21 cellular contexts compared by ENCODE assay signal in genomic region chr1:216705686-216706085, GRCh38. TPM values are rescaled to one million over a fixed set of nuclear protein-coding genes. Genes with fewer than 3 reads are reported as not detected.
DNase-seq lines count a peak whose midpoint lies in the region; ATAC-seq lines count a peak whose summit lies in the region.
"Had no signal": no experiment of that assay in that cellular context is flagged by ENCODE, and none has a peak within 500 bp of the region (broad histone marks: within the 10 kb centered on the region; RNA-seq: fewer than 3 reads in every experiment).

No MANE protein-coding gene starts in this region.

- no peaks in the 10 kb centered on the region for H3K4me1 Mint-ChIP-seq in natural killer cell treated with Interleukin-12 subunit alpha and Interleukin-12 subunit beta and Interleukin-15 and Interleukin-18, amount 100 ng/mL, for 72 hours (ENCODE audit: low read depth in 2 of 2)

- no peaks in the 10 kb centered on the region for H3K27me3 ChIP-seq in mesendoderm (ENCODE audit: insufficient read depth, low read length, poor library complexity)
- H3K27me3 ChIP-seq: BLaER1, colonic mucosa, esophagus squamous epithelium, spleen, uterus had no signal

- H2BK5ac ChIP-seq in mesendoderm (ENCODE audit: low read length): no peak overlapping the region

- no peaks in the 10 kb centered on the region for H3K36me3 ChIP-seq in mesendoderm (ENCODE audit: control insufficient read depth, insufficient read depth, low read length)
- H3K36me3 ChIP-seq: BLaER1, colonic mucosa, esophagus squamous epithelium, HAP-1, spleen, uterus had no signal

- no peak overlapping the region for H3K9ac ChIP-seq in mesendoderm (ENCODE audit: low read length)
- H3K9ac ChIP-seq: BLaER1 had no signal

- no peak overlapping the region for H4K8ac ChIP-seq in mesendoderm (ENCODE audit: low read depth, low read length)

- H3K36me3 Mint-ChIP-seq in natural killer cell treated with Interleukin-12 subunit alpha and Interleukin-12 subunit beta and Interleukin-15 and Interleukin-18, amount 100 ng/mL, for 72 hours: no peaks in the 10 kb centered on the region

- H3K4me3 Mint-ChIP-seq in natural killer cell treated with Interleukin-12 subunit alpha and Interleukin-12 subunit beta and Interleukin-15 and Interleukin-18, amount 100 ng/mL, for 72 hours: no peak overlapping the region
- H3K4me3 Mint-ChIP-seq: stimulated activated naive CD8-positive, alpha-beta T cell treated with anti-CD3 and anti-CD28 coated beads, Interleukin-15, Interleukin-2, amounts not matched to agents 100 ng/mL and 50 ng/mL, for 24 hours had no signal

- H3K4me1 ChIP-seq in mesendoderm (ENCODE audit: control insufficient read depth, low read depth, low read length): peaks cover 2% of the 10 kb centered on the region
- H3K4me1 ChIP-seq: BLaER1, colonic mucosa, spleen, uterus had no signal

- no peaks in the 10 kb centered on the region for H3K9me3 Mint-ChIP-seq in natural killer cell treated with Interleukin-12 subunit alpha and Interleukin-12 subunit beta and Interleukin-15 and Interleukin-18, amount 100 ng/mL, for 72 hours
- H3K9me3 Mint-ChIP-seq: activated T-helper 2 cell treated with anti-CD3 and anti-CD28 coated beads, Interferon-gamma antibody, Interleukin-2, Interleukin-4, amounts not matched to agents 10 μg/mL and 5 μg/mL and 100 μg/mL, durations not matched to agents 14 hours and 24 hours and 36 hours; stimulated activated naive CD8-positive, alpha-beta T cell treated with anti-CD3 and anti-CD28 coated beads, Interleukin-15, Interleukin-2, amounts not matched to agents 100 ng/mL and 50 ng/mL, for 24 hours had no signal

- peak overlapping the region; percentile 54 for H2AK5ac ChIP-seq in mesendoderm (ENCODE audit: low read length)

- in situ Hi-C loops in G401 (cut with HindIII; ENCODE audit: low sequenced_read_pairs): no loop called here

- H3K27me3 Mint-ChIP-seq in natural killer cell treated with Interleukin-12 subunit alpha and Interleukin-12 subunit beta and Interleukin-15 and Interleukin-18, amount 100 ng/mL, for 72 hours: no peaks in the 10 kb centered on the region
- H3K27me3 Mint-ChIP-seq: stimulated activated naive CD8-positive, alpha-beta T cell treated with anti-CD3 and anti-CD28 coated beads, Interleukin-15, Interleukin-2, amounts not matched to agents 100 ng/mL and 50 ng/mL, for 24 hours had no signal

- ATAC-seq in natural killer cell treated with Interleukin-12 subunit alpha and Interleukin-12 subunit beta and Interleukin-15 and Interleukin-18, amount 100 ng/mL, for 72 hours: no peak
- ATAC-seq in GM21381 (IDR thresholded peaks at IDR 0.05; ENCODE audit: unreplicated experiment): no peak
- ATAC-seq: GM12878 had no signal

- no peak overlapping the region for H2BK120ac ChIP-seq in mesendoderm (ENCODE audit: low read depth, low read length)

- H3K18ac ChIP-seq in mesendoderm (ENCODE audit: low read length): no peak overlapping the region

- no peak overlapping the region for H3K27ac ChIP-seq in mesendoderm (ENCODE audit: low read depth, low read length)
- H3K27ac ChIP-seq: BLaER1, colonic mucosa, esophagus squamous epithelium, SK-N-MC, spleen, uterus had no signal

- H3K27ac Mint-ChIP-seq in natural killer cell treated with Interleukin-12 subunit alpha and Interleukin-12 subunit beta and Interleukin-15 and Interleukin-18, amount 100 ng/mL, for 72 hours: no peak overlapping the region
- H3K27ac Mint-ChIP-seq: activated T-helper 2 cell treated with anti-CD3 and anti-CD28 coated beads, Interferon-gamma antibody, Interleukin-2, Interleukin-4, amounts not matched to agents 10 μg/mL and 5 μg/mL and 100 μg/mL, durations not matched to agents 14 hours and 24 hours and 36 hours; stimulated activated naive CD8-positive, alpha-beta T cell treated with anti-CD3 and anti-CD28 coated beads, Interleukin-15, Interleukin-2, amounts not matched to agents 100 ng/mL and 50 ng/mL, for 24 hours had no signal

- H3K79me1 ChIP-seq in mesendoderm (ENCODE audit: low read length): no peaks in the 10 kb centered on the region

- DNase-seq in G401 (ENCODE audit: low spot score) (peak; percentile 96), NCI-H1694 treated with DMSO at 0.1 percent for 48 hours (lab: John Stamatoyannopoulos, UW) (peak; percentile 95), NCI-H748 treated with DMSO at 0.1 percent for 48 hours (lab: John Stamatoyannopoulos, UW) (peak; percentile 7), mesendoderm (no peak), HCEC 1CT (no peak)
- DNase-seq in natural killer cell treated with Interleukin-12 subunit alpha and Interleukin-12 subunit beta and Interleukin-15 and Interleukin-18, amount 100 ng/mL, for 72 hours (ENCODE audit: low spot score): no peak
- DNase-seq: activated CD8-positive, alpha-beta memory T cell treated with anti-CD3 and anti-CD28 coated beads for 24 hours; amygdala; colonic mucosa; esophagus squamous epithelium; MV-4-11; OCI-M1; spleen; uterus had no signal

- no peak overlapping the region for H2BK15ac ChIP-seq in mesendoderm (replicated peaks; ENCODE audit: low read depth)

- no peak overlapping the region for H4K5ac ChIP-seq in mesendoderm (ENCODE audit: low read length)

- no peak overlapping the region for H3K4me2 ChIP-seq in mesendoderm (ENCODE audit: low read length)
- H3K4me2 ChIP-seq: BLaER1 had no signal

- no peak overlapping the region for H3K56ac ChIP-seq in mesendoderm (ENCODE audit: low read length)

- WGBS in mesendoderm (ENCODE audit: extremely low coverage, insufficient coverage, low lambda C conversion rate): no CpG with 5 or more reads among the region's 4 CpGs

- H3K79me2 ChIP-seq in mesendoderm (ENCODE audit: control insufficient read depth, insufficient read depth, low read length): no peaks in the 10 kb centered on the region

- H3K4ac ChIP-seq in mesendoderm (ENCODE audit: low read depth, low read length): no peak overlapping the region

- peak overlapping the region; percentile 30 for H3K23ac ChIP-seq in mesendoderm (ENCODE audit: low read length)

- H3K4me3 ChIP-seq in mesendoderm (ENCODE audit: low read length): no peak overlapping the region
- H3K4me3 ChIP-seq: BLaER1, colonic mucosa, esophagus squamous epithelium, GM12878, HAP-1, SK-N-MC, spleen, uterus had no signal

RNA-seq across cellular contexts. Expression of gene ESRRG, which starts 17.5 kb away (rescaled TPM):
- not detected in 2 replicates for total RNA-seq in G401 (2014; rRNA removed; shearing (Covaris generic))
- polyA plus RNA-seq in mesendoderm (2013, experiment 1 of 2): 0.65 TPM
- polyA plus RNA-seq in mesendoderm (2013, experiment 2 of 2): 0.84 TPM
- not detected for total RNA-seq in natural killer cell treated with Interleukin-12 subunit alpha and Interleukin-12 subunit beta and Interleukin-15 and Interleukin-18, amount 100 ng/mL, for 72 hours
- total RNA-seq: activated T-helper 2 cell treated with anti-CD3 and anti-CD28 coated beads, Interferon-gamma antibody, Interleukin-2, Interleukin-4, amounts not matched to agents 10 μg/mL and 5 μg/mL and 100 μg/mL, durations not matched to agents 14 hours and 24 hours and 36 hours; GM12878 had no signal

Comparison
In these comparisons a context has a peak if more than half of its experiments do, and no peak if none do; other contexts are left out.
1. DNase-seq: peak in G401 (single experiment), NCI-H1694 treated with DMSO at 0.1 percent for 48 hours (single experiment) and NCI-H748 treated with DMSO at 0.1 percent for 48 hours (single experiment); none in mesendoderm (single experiment), natural killer cell treated with Interleukin-12 subunit alpha and Interleukin-12 subunit beta and Interleukin-15 and Interleukin-18, amount 100 ng/mL, for 72 hours (single experiment) and HCEC 1CT (single experiment).